ENCODE assay signal across 1 cellular context in genomic region chr12:50079771-50080170, GRCh38.
TF ChIP-seq lines count a peak whose summit lies in the region.

No MANE protein-coding gene starts in this region.

TF ChIP-seq in Ishikawa, 13 proteins besides CTCF, POLR2A, EP300 and RAD21 (continued from another document):
- peak; percentile 86 for TF ChIP-seq REST (IDR thresholded peaks at IDR 0.05; ENCODE audit: low read depth)
